In the genomic region with DNA sequence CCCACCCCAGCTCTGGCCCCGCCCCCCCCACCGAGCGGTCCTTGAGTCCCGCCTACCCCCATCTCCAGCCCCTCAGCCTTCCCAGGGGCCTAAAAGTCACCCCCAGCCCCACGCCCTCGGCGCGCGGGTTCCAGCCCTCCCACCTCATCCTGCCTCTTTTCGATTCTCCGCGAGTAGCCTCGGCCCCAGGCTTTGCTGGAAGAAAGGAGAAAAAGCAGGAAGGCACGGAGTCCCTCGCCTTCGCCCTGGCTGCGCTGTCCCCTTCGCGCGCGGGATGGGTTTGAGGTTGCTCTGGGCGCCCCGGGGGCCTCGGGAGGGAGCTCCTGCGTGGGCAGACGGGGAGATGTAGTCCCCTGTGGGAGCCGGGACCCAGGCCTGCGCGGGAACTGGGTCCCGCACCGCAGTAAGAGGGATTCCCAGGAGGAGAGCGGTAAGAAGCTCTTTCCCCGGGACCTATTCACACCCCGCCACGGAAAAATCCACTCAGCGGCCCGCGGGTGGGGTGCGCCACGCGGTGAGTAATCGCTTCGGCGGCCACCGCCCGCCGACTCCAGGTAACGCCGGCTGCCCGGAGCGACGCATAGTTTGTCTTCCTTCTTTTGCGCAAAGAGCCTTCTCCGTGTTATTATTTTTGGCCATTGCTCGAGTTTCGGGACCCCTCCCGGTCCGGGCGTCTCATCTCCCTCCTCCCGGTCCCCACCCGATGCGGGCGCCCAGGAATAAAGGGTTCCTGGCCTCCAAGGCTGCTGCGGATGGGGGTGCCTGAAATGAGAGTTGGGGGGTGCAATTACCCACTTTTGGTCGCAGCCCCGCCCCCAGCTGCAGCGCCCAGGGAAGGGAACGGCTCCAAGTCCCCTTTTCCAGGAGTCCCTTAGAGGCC, we compare ENCODE assay signal across 10 cellular contexts. TPM values are rescaled to one million over a fixed set of nuclear protein-coding genes. Genes with fewer than 3 reads are reported as not detected.
DNase-seq lines count a peak whose midpoint lies in the region; ATAC-seq and TF ChIP-seq lines count a peak whose summit lies in the region.
"Had no signal": no experiment of that assay in that cellular context is flagged by ENCODE, and none has a peak within 500 bp of the region (broad histone marks: within the 10 kb centered on the region; RNA-seq: fewer than 3 reads in every experiment).

No MANE protein-coding gene starts in this region.

- intact Hi-C loops in Caco-2 (cut with micrococcal nuclease; ENCODE audit: unreplicated experiment) = no loop called here

- no peaks in the 10 kb centered on the region for H3K36me3 ChIP-seq in Caco-2 (ENCODE audit: control insufficient read depth, insufficient read depth, low read length)
- no peaks in the 10 kb centered on the region for H3K36me3 ChIP-seq in HEK293 (ENCODE audit: control insufficient read depth in 2 of 2, insufficient read depth in 1 of 2, low read length in 2 of 2)

- H3K27me3 ChIP-seq in Caco-2 (replicated peaks; ENCODE audit: control insufficient read depth, insufficient read depth, low read length) = peaks cover 17% of the 10 kb centered on the region

- CTCF ChIA-PET in Caco-2 (lab: Charles Lee) (interaction anchor here (0.7 kb wide), 1 partner anchor 10 kb away, joined by 3 read pairs; no protein-coding TSS in a partner anchor), HEK293 (lab: Yijun Ruan, JAX) (interaction anchor here (0.6 to 2.0 kb wide), 3 partner anchors 45 to 240 kb away, joined by 3 to 4 read pairs (median 3); no protein-coding TSS in a partner anchor)

- POLR2A ChIA-PET in Caco-2 (lab: Charles Lee) = no interaction called here
- POLR2A ChIA-PET in HEK293 (lab: Yijun Ruan, JAX) = interaction anchor here (0.6 to 1.8 kb wide), 6 partner anchors 15 to 225 kb away, joined by 3 to 4 read pairs (median 4); no protein-coding TSS in a partner anchor

- no peaks in the 10 kb centered on the region for H3K36me3 Mint-ChIP-seq in Caco-2 (ENCODE audit: insufficient read depth, unreplicated experiment)
- H3K36me3 Mint-ChIP-seq in nephron progenitor cell (ENCODE audit: low read depth) = no peaks in the 10 kb centered on the region
- H3K36me3 Mint-ChIP-seq: natural killer cell treated with Interleukin-12 subunit alpha and Interleukin-12 subunit beta and Interleukin-15 and Interleukin-18, amount 100 ng/mL, for 72 hours had no signal

- H3K27ac Mint-ChIP-seq in Caco-2 (ENCODE audit: unreplicated experiment) (no peak overlapping the region), nephron progenitor cell (no peak overlapping the region)
- H3K27ac Mint-ChIP-seq: activated CD4-positive, alpha-beta memory T cell treated with anti-CD3 and anti-CD28 coated beads, Interleukin-2, amount 10 ng/mL, durations not matched to agents 7 days and 5 days; natural killer cell treated with Interleukin-12 subunit alpha and Interleukin-12 subunit beta and Interleukin-15 and Interleukin-18, amount 100 ng/mL, for 72 hours had no signal

- DNase-seq in Caco-2 = no peak
- DNase-seq in coronary artery (ENCODE audit: low spot score) = no peak
- peak; percentile 38 for DNase-seq in nephron progenitor cell
- no peak for DNase-seq in mesenteric fat pad (ENCODE audit: low spot score)
- no peak for DNase-seq in foreskin melanocyte
- DNase-seq: activated CD4-positive, alpha-beta memory T cell treated with anti-CD3 and anti-CD28 coated beads, Interleukin-2, amount 10 ng/mL, durations not matched to agents 7 days and 5 days had no signal

- H3K4me1 ChIP-seq in Caco-2 (peaks cover 35% of the 10 kb centered on the region), HEK293 (ENCODE audit: control insufficient read depth, insufficient read depth, low read length) (peaks cover 4% of the 10 kb centered on the region)

- H3K9me3 ChIP-seq in Caco-2 = no peaks in the 10 kb centered on the region
- H3K9me3 ChIP-seq in HEK293 (ENCODE audit: control insufficient read depth, insufficient read depth, low read depth, low read length) = no peaks in the 10 kb centered on the region

- H3K4me3 Mint-ChIP-seq in Caco-2 (ENCODE audit: unreplicated experiment) = peak overlapping the region; percentile 66
- peak overlapping the region; percentile 30 for H3K4me3 Mint-ChIP-seq in nephron progenitor cell
- H3K4me3 Mint-ChIP-seq: activated CD4-positive, alpha-beta memory T cell treated with anti-CD3 and anti-CD28 coated beads, Interleukin-2, amount 10 ng/mL, durations not matched to agents 7 days and 5 days; natural killer cell treated with Interleukin-12 subunit alpha and Interleukin-12 subunit beta and Interleukin-15 and Interleukin-18, amount 100 ng/mL, for 72 hours had no signal

- no peak for TF ChIP-seq CTCF in Caco-2 (IDR thresholded peaks at IDR 0.05; ENCODE audit: insufficient read depth in 1 of 2, low read depth in 1 of 2, low read length in 1 of 2, severe bottlenecking in 1 of 2, unreplicated experiment in 1 of 2)
- no peak for TF ChIP-seq CTCF in HEK293 (tag by site-specific recombination; IDR thresholded peaks at IDR 0.05)
- no peak for TF ChIP-seq CTCF in coronary artery (IDR thresholded peaks at IDR 0.05)
- no peak for TF ChIP-seq CTCF in nephron progenitor cell (IDR thresholded peaks at IDR 0.05)

- H3K27ac ChIP-seq in HEK293 (ENCODE audit: extremely low read depth, low read depth, low read length) = no peak overlapping the region
- H3K27ac ChIP-seq in coronary artery = peak overlapping the region in 1 of 2 donors; percentile 72

- H3K27me3 Mint-ChIP-seq in Caco-2 (ENCODE audit: insufficient read depth, unreplicated experiment) (peaks cover 32% of the 10 kb centered on the region), nephron progenitor cell (ENCODE audit: low read depth, poor library complexity) (peaks cover 84% of the 10 kb centered on the region)

- no TSS peak for BruUV-seq in Caco-2 (replicated peaks; lab: Mats Ljungman, UMichigan)

- no peak for ATAC-seq in GM19467 (IDR thresholded peaks at IDR 0.05; ENCODE audit: unreplicated experiment)
- ATAC-seq: natural killer cell treated with Interleukin-12 subunit alpha and Interleukin-12 subunit beta and Interleukin-15 and Interleukin-18, amount 100 ng/mL, for 72 hours had no signal

- peaks cover 19% of the 10 kb centered on the region for H3K4me1 Mint-ChIP-seq in Caco-2 (ENCODE audit: low read depth, unreplicated experiment)
- peaks cover 51% of the 10 kb centered on the region for H3K4me1 Mint-ChIP-seq in nephron progenitor cell

- peak overlapping the region; percentile 23 for H3K4me3 ChIP-seq in Caco-2 (ENCODE audit: low read depth, low read length)
- H3K4me3 ChIP-seq in HEK293 (ENCODE audit: low read depth, low read length) = peak overlapping the region; percentile 41
- peak overlapping the region; percentile 71 for H3K4me3 ChIP-seq in coronary artery

- H3K9me3 Mint-ChIP-seq in Caco-2 (ENCODE audit: unreplicated experiment) (no peaks in the 10 kb centered on the region), nephron progenitor cell (no peaks in the 10 kb centered on the region)
- H3K9me3 Mint-ChIP-seq: activated CD4-positive, alpha-beta memory T cell treated with anti-CD3 and anti-CD28 coated beads, Interleukin-2, amount 10 ng/mL, durations not matched to agents 7 days and 5 days; natural killer cell treated with Interleukin-12 subunit alpha and Interleukin-12 subunit beta and Interleukin-15 and Interleukin-18, amount 100 ng/mL, for 72 hours had no signal

TF ChIP-seq in HEK293, 187 proteins besides CTCF, POLR2A, EP300 and RAD21 (continues in another document):
- TF ChIP-seq ZNF18 (tag by site-specific recombination; IDR thresholded peaks at IDR 0.05) (peak; percentile 75; the same call in 1 of the 2 replicates), KLF1 (tag by site-specific recombination; IDR thresholded peaks at IDR 0.05) (peak; percentile 47), ZNF654 (tag by site-specific recombination; IDR thresholded peaks at IDR 0.05; ENCODE audit: low read depth) (no peak), ZNF501 (tag by site-specific recombination; IDR thresholded peaks at IDR 0.05) (no peak)
- TF ChIP-seq, protein P1, sequence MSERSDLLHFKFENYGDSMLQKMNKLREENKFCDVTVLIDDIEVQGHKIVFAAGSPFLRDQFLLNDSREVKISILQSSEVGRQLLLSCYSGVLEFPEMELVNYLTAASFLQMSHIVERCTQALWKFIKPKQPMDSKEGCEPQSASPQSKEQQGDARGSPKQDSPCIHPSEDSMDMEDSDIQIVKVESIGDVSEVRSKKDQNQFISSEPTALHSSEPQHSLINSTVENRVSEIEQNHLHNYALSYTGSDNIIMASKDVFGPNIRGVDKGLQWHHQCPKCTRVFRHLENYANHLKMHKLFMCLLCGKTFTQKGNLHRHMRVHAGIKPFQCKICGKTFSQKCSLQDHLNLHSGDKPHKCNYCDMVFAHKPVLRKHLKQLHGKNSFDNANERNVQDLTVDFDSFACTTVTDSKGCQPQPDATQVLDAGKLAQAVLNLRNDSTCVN (tag by site-specific recombination; optimal IDR thresholded peaks at IDR 0.05) = peak; percentile 49

RNA-seq across cellular contexts. Expression of gene CRLF1, which starts 0.9 kb away (rescaled TPM):
- 0.61 and 2.6 TPM in 2 replicates for total RNA-seq in Caco-2 (2022)
- 30.7 TPM for total RNA-seq in mesenteric fat pad
- total RNA-seq: activated CD4-positive, alpha-beta memory T cell treated with anti-CD3 and anti-CD28 coated beads, Interleukin-2, amount 10 ng/mL, durations not matched to agents 7 days and 5 days; natural killer cell treated with Interleukin-12 subunit alpha and Interleukin-12 subunit beta and Interleukin-15 and Interleukin-18, amount 100 ng/mL, for 72 hours had no signal

RNA-seq across cellular contexts. Expression of gene TMEM59L, which starts 5.2 kb away (rescaled TPM):
- total RNA-seq in Caco-2 (2022) (0.25 TPM in 1 of 2 replicates, not detected in the other), mesenteric fat pad (2.0 TPM)
- total RNA-seq: natural killer cell treated with Interleukin-12 subunit alpha and Interleukin-12 subunit beta and Interleukin-15 and Interleukin-18, amount 100 ng/mL, for 72 hours; RPMI7951 had no signal

RNA-seq across cellular contexts. Expression of gene REX1BD, which starts 18.9 kb away (rescaled TPM):
- total RNA-seq in Caco-2 (2022) = 44.8 and 48.3 TPM in 2 replicates
- total RNA-seq in mesenteric fat pad = 52.7 TPM

RNA-seq across cellular contexts. Expression of gene KLHL26, which starts 29.4 kb away (rescaled TPM):
- total RNA-seq in Caco-2 (2022) (7.9 and 9.8 TPM in 2 replicates), mesenteric fat pad (17.1 TPM)

RNA-seq across cellular contexts. Expression of gene UBA52, which starts 35.8 kb away (rescaled TPM):
- total RNA-seq in Caco-2 (2022) = 1,276 and 1,389 TPM in 2 replicates
- total RNA-seq in mesenteric fat pad = 959 TPM
